ENCODE assay signal across 1 cellular context in the genomic region with DNA sequence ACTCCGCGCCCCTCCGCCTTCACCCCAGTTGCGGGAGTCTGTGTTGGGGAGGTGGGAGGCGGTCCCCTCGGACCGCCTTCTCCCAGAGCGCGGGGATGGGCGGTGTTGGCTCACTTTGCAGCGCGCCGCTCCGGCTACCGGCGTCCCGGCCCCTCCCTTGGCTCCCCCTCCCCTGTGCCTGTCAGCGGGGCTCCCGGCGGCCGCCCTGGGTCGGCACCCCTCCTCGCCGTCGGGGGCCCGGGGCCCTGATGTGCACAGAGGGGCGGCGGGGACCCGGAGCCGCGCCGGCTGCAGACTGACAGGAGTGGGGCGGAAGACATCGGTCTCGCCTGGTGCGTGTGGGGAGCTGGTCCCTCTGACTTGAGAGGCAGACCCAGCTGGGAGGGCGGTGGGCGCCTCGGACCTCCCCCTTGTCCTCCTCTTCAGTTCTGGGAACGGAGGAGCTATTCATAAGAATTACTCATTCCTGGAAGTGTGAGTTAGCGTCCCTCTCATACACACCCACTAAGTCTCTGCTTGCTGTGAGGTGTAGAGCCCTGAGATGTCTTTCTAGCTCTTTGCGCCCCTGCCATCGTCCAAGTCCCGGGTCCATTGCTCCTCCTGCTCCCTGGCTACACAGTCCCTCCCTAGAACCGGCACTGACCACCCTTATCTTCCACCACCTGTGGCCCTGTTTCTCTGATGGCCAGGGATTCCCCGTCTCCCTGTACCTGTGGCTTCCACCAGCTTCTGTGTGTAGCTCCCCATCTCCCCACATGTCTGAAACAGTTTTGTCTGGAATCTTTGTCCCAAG.
TF ChIP-seq lines count a peak whose summit lies in the region.

No MANE protein-coding gene starts in this region.

TF ChIP-seq in H1, 55 proteins besides CTCF, POLR2A, EP300 and RAD21:
- TF ChIP-seq SUZ12 (IDR thresholded peaks at IDR 0.05; ENCODE audit: low read length) (peak; percentile 55; the same call in 1 of the 2 replicates), RXRA (IDR thresholded peaks at IDR 0.05; ENCODE audit: insufficient read depth, low read depth, low read length) (no peak), NRF1 (IDR thresholded peaks at IDR 0.05; ENCODE audit: low read depth, low read length) (no peak), ASH2L (IDR thresholded peaks at IDR 0.05; ENCODE audit: low read length) (peak; percentile 39), EZH2 (IDR thresholded peaks at IDR 0.05; ENCODE audit: low read depth, low read length, severe bottlenecking) (peak; percentile 59), KDM4A (IDR thresholded peaks at IDR 0.05; ENCODE audit: low read depth, low read length, severe bottlenecking) (peak; percentile 36), CHD2 (IDR thresholded peaks at IDR 0.05; ENCODE audit: low read length) (no peak)
- TF ChIP-seq, protein P1, sequence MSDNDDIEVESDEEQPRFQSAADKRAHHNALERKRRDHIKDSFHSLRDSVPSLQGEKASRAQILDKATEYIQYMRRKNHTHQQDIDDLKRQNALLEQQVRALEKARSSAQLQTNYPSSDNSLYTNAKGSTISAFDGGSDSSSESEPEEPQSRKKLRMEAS (IDR thresholded peaks at IDR 0.05) = no peak
